1 cellular context compared by ENCODE assay signal in genomic region chr13:112711528-112712265, GRCh38.
TF ChIP-seq lines count a peak whose summit lies in the region.

No MANE protein-coding gene starts in this region.

TF ChIP-seq in GM12878, 131 proteins besides CTCF, POLR2A, EP300 and RAD21 (continued from another document):
- no peak for TF ChIP-seq ZNF207 (IDR thresholded peaks at IDR 0.05; ENCODE audit: borderline replicate concordance)
- TF ChIP-seq JUND (IDR thresholded peaks at IDR 0.05; ENCODE audit: low read depth, low read length): no peak
- TF ChIP-seq SUPT20H (IDR thresholded peaks at IDR 0.05; ENCODE audit: borderline replicate concordance, control insufficient read depth, low read depth, low read length): no peak
- TF ChIP-seq POLR2AphosphoS5 (IDR thresholded peaks at IDR 0.05; ENCODE audit: low read length): no peak
- TF ChIP-seq BHLHE40 (IDR thresholded peaks at IDR 0.05; ENCODE audit: borderline replicate concordance in 1 of 2, low read depth in 2 of 2, low read length in 1 of 2): peak; percentile 38 to 48; a peak in 2 of 4 replicates
- TF ChIP-seq CHD2 (IDR thresholded peaks at IDR 0.05; ENCODE audit: borderline replicate concordance, low read depth, low read length): 0 out of 2 replicates have a peak, but pooled peaks have one; percentile 46
- 0 out of 2 replicates have a peak, but pooled peaks have one; percentile 19 for TF ChIP-seq MTA2 (IDR thresholded peaks at IDR 0.05; ENCODE audit: low read depth)
- TF ChIP-seq HDGF (IDR thresholded peaks at IDR 0.05): no peak
- no peak for TF ChIP-seq E4F1 (IDR thresholded peaks at IDR 0.05; ENCODE audit: borderline replicate concordance, partially characterized antibody)
- no peak for TF ChIP-seq SKIL (IDR thresholded peaks at IDR 0.05; ENCODE audit: low read depth, poor library complexity, severe bottlenecking)
- TF ChIP-seq CHD4 (IDR thresholded peaks at IDR 0.05): no peak
- no peak for TF ChIP-seq ZNF217 (IDR thresholded peaks at IDR 0.05)
- TF ChIP-seq PBX3 (IDR thresholded peaks at IDR 0.05; ENCODE audit: insufficient replicate concordance, low read depth, low read length): peak; percentile 82
- no peak for TF ChIP-seq GATAD2B (conservative IDR thresholded peaks at IDR 0.05; ENCODE audit: low read depth)
- no peak for TF ChIP-seq SPI1 (IDR thresholded peaks at IDR 0.05; ENCODE audit: borderline replicate concordance, insufficient read depth, low read depth, low read length)
- peak; percentile 58; the same call in 1 of the 2 replicates for TF ChIP-seq RAD51 (IDR thresholded peaks at IDR 0.05)
- no peak for TF ChIP-seq E2F4 (IDR thresholded peaks at IDR 0.05; ENCODE audit: low read depth, low read length)
- TF ChIP-seq SMC3 (IDR thresholded peaks at IDR 0.05; ENCODE audit: borderline replicate concordance, low read length): no peak
- TF ChIP-seq SMAD1 (IDR thresholded peaks at IDR 0.05; ENCODE audit: low read depth, partially characterized antibody): no peak
- peak; percentile 35 for TF ChIP-seq USF1 (IDR thresholded peaks at IDR 0.05; ENCODE audit: borderline replicate concordance, extremely low read length, insufficient read depth, low read depth, low read length)
- peak in 1 of 2 experiments; percentile 32; a peak in 1 of 4 replicates for TF ChIP-seq IKZF2 (IDR thresholded peaks at IDR 0.05)
- no peak for TF ChIP-seq ZNF592 (IDR thresholded peaks at IDR 0.05)
- TF ChIP-seq YBX1 (IDR thresholded peaks at IDR 0.05): no peak
- 0 out of 2 replicates have a peak, but pooled peaks have one; percentile 5 for TF ChIP-seq BCL11A (IDR thresholded peaks at IDR 0.05; ENCODE audit: low read depth, low read length)
